ENCODE assay signal across 8 cellular contexts in the genomic region with DNA sequence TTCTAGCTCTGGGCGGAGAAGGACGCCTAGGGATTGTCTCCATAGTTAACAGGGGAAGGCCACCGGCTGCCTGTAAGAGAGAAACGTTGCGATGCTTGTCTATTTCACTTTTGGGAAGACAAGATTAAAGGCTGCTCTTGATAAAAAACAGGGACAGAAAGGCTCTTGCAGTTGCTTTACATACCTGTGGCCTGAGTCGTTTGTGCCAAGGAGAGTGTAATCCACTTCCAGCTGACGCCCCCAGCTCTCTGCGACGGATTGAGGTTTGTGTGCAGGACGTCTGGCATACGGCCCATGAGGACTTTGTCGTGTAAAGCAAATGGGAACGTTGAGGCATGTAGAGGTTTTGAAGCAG. TPM values are rescaled to one million over a fixed set of nuclear protein-coding genes. Genes with fewer than 3 reads are reported as not detected.
DNase-seq lines count a peak whose midpoint lies in the region; ATAC-seq, FAIRE-seq and TF ChIP-seq lines count a peak whose summit lies in the region.

No MANE protein-coding gene starts in this region.

- intact Hi-C loops in endothelial cell of umbilical vein (cut with micrococcal nuclease): no loop called here

- CTCF ChIA-PET in SK-N-SH (lab: Yijun Ruan, JAX): interaction anchor here (1.1 kb wide), 1 partner anchor 157 kb away, joined by 3 read pairs; no protein-coding TSS in a partner anchor
- CTCF ChIA-PET in endothelial cell of umbilical vein (lab: Charles Lee): interaction anchor here (0.6 to 3.3 kb wide), 4 partner anchors 12 to 147 kb away, joined by 3 to 15 read pairs (median 3); no protein-coding TSS in a partner anchor

- H3K9me1 ChIP-seq in endothelial cell of umbilical vein (replicated peaks; ENCODE audit: control insufficient read depth, extremely low read depth, insufficient read depth, low read length): no peaks in the 10 kb centered on the region

- H3K9me3 ChIP-seq in SK-N-SH (no peaks in the 10 kb centered on the region), endothelial cell of umbilical vein (replicated peaks; ENCODE audit: control insufficient read depth, insufficient read depth, low read length) (no peaks in the 10 kb centered on the region)

- peak in 1 of 2 experiments; percentile 23; a peak in 1 of 4 replicates for TF ChIP-seq EP300 in SK-N-SH (IDR thresholded peaks at IDR 0.05; ENCODE audit: borderline replicate concordance in 1 of 2, low read depth in 1 of 2, low read length in 1 of 2)

- H2AFZ ChIP-seq in SK-N-SH (ENCODE audit: low read depth): peak overlapping the region; percentile 84
- H2AFZ ChIP-seq in endothelial cell of umbilical vein (ENCODE audit: low read depth, low read length): peak overlapping the region; percentile 77

- ATAC-seq in naive B cell (ENCODE audit: low read depth in 2 of 2) (no peak), HG03520 (IDR thresholded peaks at IDR 0.05; ENCODE audit: unreplicated experiment) (no peak)

- peak overlapping the region; percentile 90 for H3K4me3 ChIP-seq in GM06990 (replicated peaks; ENCODE audit: low read depth, low read length)
- H3K4me3 ChIP-seq in SK-N-SH (ENCODE audit: low read depth in 2 of 2, low read length in 1 of 2): peak overlapping the region; percentile 84 to 94
- peak overlapping the region; percentile 70 to 78 (median 74) for H3K4me3 ChIP-seq in endothelial cell of umbilical vein (replicated peaks in 1 of 3; ENCODE audit: insufficient read depth in 1 of 3, low read depth in 1 of 3, low read length in 3 of 3)

- peak overlapping the region; percentile 96 to 99 (median 98) for H3K27ac Mint-ChIP-seq in naive B cell

- FAIRE-seq in endothelial cell of umbilical vein (lab: Jason Lieb, UNC): peak; percentile 73

- H3K79me2 ChIP-seq in SK-N-SH (ENCODE audit: insufficient read depth): peaks cover 24% of the 10 kb centered on the region
- H3K79me2 ChIP-seq in endothelial cell of umbilical vein (ENCODE audit: control insufficient read depth, insufficient read depth, low read length): peaks cover 4% of the 10 kb centered on the region

- POLR2A ChIA-PET in SK-N-SH (lab: Yijun Ruan, JAX): no interaction called here
- POLR2A ChIA-PET in endothelial cell of umbilical vein (lab: Charles Lee): interaction anchor here (0.7 kb wide), 1 partner anchor 11 kb away, joined by 3 read pairs; no protein-coding TSS in a partner anchor

- no peaks in the 10 kb centered on the region for H3K27me3 ChIP-seq in GM06990 (replicated peaks; ENCODE audit: control insufficient read depth, insufficient read depth, low read length)
- no peaks in the 10 kb centered on the region for H3K27me3 ChIP-seq in SK-N-SH (ENCODE audit: insufficient read depth)
- H3K27me3 ChIP-seq in endothelial cell of umbilical vein (ENCODE audit: control insufficient read depth in 2 of 2, insufficient read depth in 2 of 2, low read length in 2 of 2): no peaks in the 10 kb centered on the region

- in situ Hi-C loops in GM13976 (cut with MboI; ENCODE audit: low sequenced_read_pairs, unreplicated experiment): no loop called here

- H3K4me3 Mint-ChIP-seq in naive B cell: peak overlapping the region; percentile 96 to 98 (median 97)

- WGBS in SK-N-SH (ENCODE audit: low lambda C conversion rate): 35% methylated on average over 13 of the region's 13 CpGs

- dilution Hi-C loops in endothelial cell of umbilical vein (cut with MboI; ENCODE audit: extremely low pct_ligation_motif_present, low sequenced_read_pairs): no loop called here

- DNase-seq in GM06990 (ENCODE audit: extremely low read depth, insufficient read length): no peak
- DNase-seq in SK-N-SH: no peak
- no peak for DNase-seq in endothelial cell of umbilical vein (ENCODE audit: low read depth, low spot score)
- DNase-seq in naive B cell: no peak
- DNase-seq in GM13976 (ENCODE audit: low spot score): no peak
- no peak for DNase-seq in 8988T
- DNase-seq in NCI-H1436 treated with DMSO at 0.1 percent for 48 hours (lab: John Stamatoyannopoulos, UW): no peak

- TF ChIP-seq CTCF in GM06990 (IDR thresholded peaks at IDR 0.05; ENCODE audit: insufficient read depth, low read length, poor library complexity, severe bottlenecking) (no peak), SK-N-SH (IDR thresholded peaks at IDR 0.05) (no peak), endothelial cell of umbilical vein (IDR thresholded peaks at IDR 0.05; ENCODE audit: extremely low read depth in 1 of 2, insufficient read depth in 1 of 2, low read depth in 1 of 2, low read length in 2 of 2) (no peak), GM13976 (IDR thresholded peaks at IDR 0.05; ENCODE audit: borderline replicate concordance, control extremely low read depth, extremely low read depth, insufficient read depth, missing control alignments) (no peak)

- peaks cover 69 to 79% (median 75%) of the 10 kb centered on the region in 3 donors for H3K4me1 Mint-ChIP-seq in naive B cell

- BruUV-seq in endothelial cell of umbilical vein (replicated peaks; lab: Mats Ljungman, UMichigan): TSS peak; percentile 22

- H3K9me3 Mint-ChIP-seq in naive B cell: peaks cover 0 to 1% (median 0%) of the 10 kb centered on the region in 7 donors

- H3K4me2 ChIP-seq in SK-N-SH: peak overlapping the region; percentile 92
- H3K4me2 ChIP-seq in endothelial cell of umbilical vein (ENCODE audit: insufficient read depth, low read length): peak overlapping the region; percentile 93

- no peaks in the 10 kb centered on the region for H4K20me1 ChIP-seq in SK-N-SH (ENCODE audit: insufficient read depth)
- H4K20me1 ChIP-seq in endothelial cell of umbilical vein (replicated peaks; ENCODE audit: control insufficient read depth, extremely low read depth, insufficient read depth, low read length): no peaks in the 10 kb centered on the region

- H3K9me2 ChIP-seq in SK-N-SH: no peaks in the 10 kb centered on the region

- peak overlapping the region; percentile 98 for H3K9ac ChIP-seq in SK-N-SH
- H3K9ac ChIP-seq in endothelial cell of umbilical vein (replicated peaks; ENCODE audit: extremely low read depth, insufficient read depth, low read length): peak overlapping the region; percentile 69

- peaks cover 22 to 26% of the 10 kb centered on the region in 2 experiments; a peak in 3 of 4 replicates for H3K4me1 ChIP-seq in SK-N-SH (ENCODE audit: control insufficient read depth in 1 of 2, insufficient read depth in 2 of 2, low read depth in 1 of 2, low read length in 1 of 2)
- H3K4me1 ChIP-seq in endothelial cell of umbilical vein (ENCODE audit: control insufficient read depth, extremely low read depth, insufficient read depth, low read length): peaks cover 21% of the 10 kb centered on the region

- H3K36me3 Mint-ChIP-seq in naive B cell: peaks cover 9 to 27% of the 10 kb centered on the region in 2 donors

- H3F3A ChIP-seq in SK-N-SH (replicated peaks; ENCODE audit: insufficient read depth): peaks cover 23% of the 10 kb centered on the region

- no peaks in the 10 kb centered on the region for H3K27me3 Mint-ChIP-seq in naive B cell

- H3K27ac ChIP-seq in SK-N-SH (ENCODE audit: low read depth in 2 of 2, low read length in 1 of 2) (peak overlapping the region; percentile 82 to 94; a peak in 3 of 4 replicates), endothelial cell of umbilical vein (ENCODE audit: insufficient read depth, low read depth, low read length) (peak overlapping the region; percentile 84)

- no peak for TF ChIP-seq POLR2A in endothelial cell of umbilical vein (IDR thresholded peaks at IDR 0.05; ENCODE audit: low read depth, low read length)

- TF ChIP-seq RAD21 in SK-N-SH (IDR thresholded peaks at IDR 0.05; ENCODE audit: low read length): no peak

- H3K36me3 ChIP-seq in GM06990 (ENCODE audit: control insufficient read depth, insufficient read depth, low read length) (peaks cover 8% of the 10 kb centered on the region), SK-N-SH (replicated peaks in 1 of 2; ENCODE audit: control insufficient read depth in 1 of 2, insufficient read depth in 2 of 2, low read length in 1 of 2) (peaks cover 0 to 9% of the 10 kb centered on the region in 2 experiments), endothelial cell of umbilical vein (ENCODE audit: control insufficient read depth in 2 of 2, extremely low read depth in 1 of 2, insufficient read depth in 2 of 2, low read length in 2 of 2) (peaks cover 0 to 3% of the 10 kb centered on the region in 2 experiments)

TF ChIP-seq in SK-N-SH, 30 proteins besides CTCF, POLR2A, EP300 and RAD21 (continues in another document):
- no peak for TF ChIP-seq GATA2 (CRISPR knock-in tag; IDR thresholded peaks at IDR 0.05)
- TF ChIP-seq JUND (IDR thresholded peaks at IDR 0.05): no peak
- peak; percentile 29; the same call in 1 of the 2 replicates for TF ChIP-seq TCF12 (IDR thresholded peaks at IDR 0.05)
- no peak for TF ChIP-seq MEF2A (IDR thresholded peaks at IDR 0.05; ENCODE audit: borderline replicate concordance, low read depth)

TF ChIP-seq in endothelial cell of umbilical vein, 7 proteins besides CTCF, POLR2A, EP300 and RAD21:
- TF ChIP-seq JUN (IDR thresholded peaks at IDR 0.05; ENCODE audit: borderline replicate concordance, insufficient read depth, insufficient read length, low read depth) (no peak), GATA2 (IDR thresholded peaks at IDR 0.05; ENCODE audit: insufficient read depth, insufficient read length, low read depth, low read length) (no peak), MYC (IDR thresholded peaks at IDR 0.05; ENCODE audit: low read depth, low read length) (no peak), EZH2 (IDR thresholded peaks at IDR 0.05; ENCODE audit: borderline replicate concordance, low read depth, low read length, severe bottlenecking) (no peak), POLR2AphosphoS5 (IDR thresholded peaks at IDR 0.05; ENCODE audit: insufficient read depth, low read depth, low read length) (no peak), FOS (IDR thresholded peaks at IDR 0.05; ENCODE audit: borderline replicate concordance, insufficient read depth, low read length) (no peak)
- TF ChIP-seq, protein P1, sequence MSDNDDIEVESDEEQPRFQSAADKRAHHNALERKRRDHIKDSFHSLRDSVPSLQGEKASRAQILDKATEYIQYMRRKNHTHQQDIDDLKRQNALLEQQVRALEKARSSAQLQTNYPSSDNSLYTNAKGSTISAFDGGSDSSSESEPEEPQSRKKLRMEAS (IDR thresholded peaks at IDR 0.05; ENCODE audit: insufficient read depth, insufficient read length): no peak

RNA-seq across cellular contexts. Expression of a gene that starts 1.1 kb away (rescaled TPM):
- polyA plus RNA-seq in SK-N-SH (2012; rRNA removed) (3.7 and 6.0 TPM in 2 replicates), endothelial cell of umbilical vein (4.2 and 5.2 TPM in 2 replicates), naive B cell (ENCODE audit: low read depth in 6 of 6) (100 to 1,000 TPM in 2 of 6 donors, 10 to 100 TPM in 4; 75.2 to 122 (median 90.8) TPM)
- 3.9 and 4.4 TPM in 2 replicates for polyA plus RNA-seq in SK-N-SH (2012; cell fraction: cytosol; rRNA removed)
- 10.2 and 18.1 TPM in 2 replicates for polyA plus RNA-seq in SK-N-SH (2012; cell fraction: nucleus; rRNA removed)
- 8.1 and 10.6 TPM in 2 replicates for total RNA-seq in endothelial cell of umbilical vein
- polyA plus RNA-seq in endothelial cell of umbilical vein (2011; cell fraction: cytosol; rRNA removed): 4.4 and 5.3 TPM in 2 replicates
- 16.4 and 18.8 TPM in 2 replicates for polyA plus RNA-seq in endothelial cell of umbilical vein (2011; cell fraction: nucleus; rRNA removed)
- 5.4 and 6.8 TPM in 2 replicates for polyA plus RNA-seq in endothelial cell of umbilical vein (2012)
- 2.9 and 6.6 TPM in 2 replicates for polyA minus RNA-seq in endothelial cell of umbilical vein
- 7.8 TPM for polyA minus RNA-seq in endothelial cell of umbilical vein (2011; cell fraction: cytosol; rRNA and poly(A)+ RNA removed)
- polyA minus RNA-seq in endothelial cell of umbilical vein (2011; cell fraction: nucleus; rRNA and poly(A)+ RNA removed): 13.4 and 15.1 TPM in 2 replicates
